ENCODE assay signal across 31 cellular contexts in the genomic region with DNA sequence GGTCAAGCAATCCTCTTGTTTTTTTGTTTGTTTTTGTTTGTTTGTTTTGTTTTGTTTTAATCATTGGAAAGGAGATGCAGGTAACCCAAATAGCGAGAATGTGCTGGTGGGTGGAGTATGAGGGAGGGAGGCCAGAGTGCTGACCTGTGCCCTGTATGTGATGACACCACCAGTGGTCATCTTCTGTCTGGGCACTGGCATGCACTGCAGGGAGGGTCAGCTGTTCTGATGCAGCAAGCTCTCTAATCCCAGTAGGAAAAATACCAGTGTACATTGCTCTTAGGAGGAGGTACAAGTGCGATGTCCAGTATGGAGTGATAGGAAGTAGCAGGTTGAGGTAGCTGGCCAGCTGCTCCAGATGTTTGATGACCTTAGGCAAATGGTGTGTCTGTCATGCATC. TPM values are rescaled to one million over a fixed set of nuclear protein-coding genes. Genes with fewer than 3 reads are reported as not detected.
"Had no signal": no experiment of that assay in that cellular context is flagged by ENCODE, and none has a peak within 500 bp of the region (broad histone marks: within the 10 kb centered on the region; RNA-seq: fewer than 3 reads in every experiment).

No MANE protein-coding gene starts in this region.

- H3K36me3 Mint-ChIP-seq: activated CD8-positive, alpha-beta memory T cell treated with anti-CD3 and anti-CD28 coated beads, Interleukin-2, amount 10 ng/mL, durations not matched to agents 7 days and 5 days; activated naive CD8-positive, alpha-beta T cell; brain; T-cell had no signal

- H3K4me3 ChIP-seq: SK-N-MC had no signal

- H3K27ac ChIP-seq: SK-N-MC had no signal

- DNase-seq: activated B cell treated with CpG ODN at 0.5 μM for 24 hours; activated CD4-positive, alpha-beta T cell treated with anti-CD3 and anti-CD28 coated beads for 1 hour; activated CD4-positive, alpha-beta T cell treated with anti-CD3 and anti-CD28 coated beads, Interleukin-2, amount 10 ng/mL, durations not matched to agents 24 days and 14 days; activated CD4-positive, alpha-beta T cell treated with anti-CD3 and anti-CD28 coated beads, Interleukin-2, amount 50 U/mL, for 48 hours; activated CD8-positive, alpha-beta memory T cell treated with anti-CD3 and anti-CD28 coated beads, Interleukin-2, amount 10 ng/mL, durations not matched to agents 7 days and 5 days; activated effector memory CD4-positive, alpha-beta T cell treated with Interleukin-2 at 50 U/mL for 16 hours; activated naive CD4-positive, alpha-beta T cell treated with Interleukin-2 at 50 U/mL for 16 hours; activated T-cell treated with anti-CD3 and anti-CD28 coated beads, Interleukin-2, amount 50 U/mL, for 24 hours; amygdala; Karpas-422; NCI-H1092; NCI-H1417 treated with DMSO at 0.1 percent for 48 hours; NCI-H1694; NCI-H2029; NCI-H2107; NCI-H2171 treated with DMSO at 0.1 percent for 48 hours; NCI-H226; NCI-H526; NCI-H82; OCI-M1; RPMI8226; T-cell; T-helper 2 cell; T1000 had no signal

- H3K4me3 Mint-ChIP-seq: activated B cell treated with CpG ODN at 0.5 μM for 24 hours; activated CD4-positive, alpha-beta T cell treated with anti-CD3 and anti-CD28 coated beads, Interleukin-2, amount 10 ng/mL, durations not matched to agents 24 days and 14 days; activated CD8-positive, alpha-beta memory T cell treated with anti-CD3 and anti-CD28 coated beads, Interleukin-2, amount 10 ng/mL, durations not matched to agents 7 days and 5 days; activated naive CD8-positive, alpha-beta T cell; activated T-cell treated with anti-CD3 and anti-CD28 coated beads, Interleukin-2, amount 50 U/mL, for 24 hours; activated T-helper 1 cell treated with anti-CD3 and anti-CD28 coated beads, Interleukin-12 subunit alpha, Interleukin-12 subunit beta, Interleukin-2, Interleukin-4 antibody, amounts not matched to agents 30 ng/mL and 10 ng/mL and 1 ng/mL, durations not matched to agents 14 hours and 24 hours and 36 hours; brain; T-cell had no signal

- H3K27me3 Mint-ChIP-seq: activated naive CD8-positive, alpha-beta T cell had no signal

- H3K9me3 Mint-ChIP-seq: activated B cell treated with CpG ODN at 0.5 μM for 24 hours; activated CD4-positive, alpha-beta T cell treated with anti-CD3 and anti-CD28 coated beads, Interleukin-2, amount 10 ng/mL, durations not matched to agents 24 days and 14 days; activated T-cell treated with anti-CD3 and anti-CD28 coated beads, Interleukin-2, amount 50 U/mL, for 24 hours; activated T-helper 1 cell treated with anti-CD3 and anti-CD28 coated beads, Interleukin-12 subunit alpha, Interleukin-12 subunit beta, Interleukin-2, Interleukin-4 antibody, amounts not matched to agents 30 ng/mL and 10 ng/mL and 1 ng/mL, durations not matched to agents 14 hours and 24 hours and 36 hours; brain; T-cell had no signal

- H3K4me1 Mint-ChIP-seq: activated B cell treated with CpG ODN at 0.5 μM for 24 hours; activated CD4-positive, alpha-beta T cell treated with anti-CD3 and anti-CD28 coated beads, Interleukin-2, amount 10 ng/mL, durations not matched to agents 24 days and 14 days; activated CD8-positive, alpha-beta memory T cell treated with anti-CD3 and anti-CD28 coated beads, Interleukin-2, amount 10 ng/mL, durations not matched to agents 7 days and 5 days; brain; T-cell had no signal

- H3K27ac Mint-ChIP-seq: activated B cell treated with CpG ODN at 0.5 μM for 24 hours; activated CD4-positive, alpha-beta T cell treated with anti-CD3 and anti-CD28 coated beads, Interleukin-2, amount 10 ng/mL, durations not matched to agents 24 days and 14 days; activated CD8-positive, alpha-beta memory T cell treated with anti-CD3 and anti-CD28 coated beads, Interleukin-2, amount 10 ng/mL, durations not matched to agents 7 days and 5 days; activated naive CD8-positive, alpha-beta T cell; activated T-cell treated with anti-CD3 and anti-CD28 coated beads, Interleukin-2, amount 50 U/mL, for 24 hours; activated T-helper 1 cell treated with anti-CD3 and anti-CD28 coated beads, Interleukin-12 subunit alpha, Interleukin-12 subunit beta, Interleukin-2, Interleukin-4 antibody, amounts not matched to agents 30 ng/mL and 10 ng/mL and 1 ng/mL, durations not matched to agents 14 hours and 24 hours and 36 hours; brain; T-cell had no signal

RNA-seq across cellular contexts. Expression of a gene that starts 2.9 kb away (rescaled TPM):
- total RNA-seq: activated B cell treated with CpG ODN at 0.5 μM for 24 hours; activated CD4-positive, alpha-beta T cell treated with anti-CD3 and anti-CD28 coated beads, Interleukin-2, amount 10 ng/mL, durations not matched to agents 24 days and 14 days; activated CD8-positive, alpha-beta memory T cell treated with anti-CD3 and anti-CD28 coated beads, Interleukin-2, amount 10 ng/mL, durations not matched to agents 7 days and 5 days; activated T-helper 1 cell treated with anti-CD3 and anti-CD28 coated beads, Interleukin-12 subunit alpha, Interleukin-12 subunit beta, Interleukin-2, Interleukin-4 antibody, amounts not matched to agents 30 ng/mL and 10 ng/mL and 1 ng/mL, durations not matched to agents 14 hours and 24 hours and 36 hours; astrocyte; NCI-H460; Right ventricle myocardium inferior; T-cell had no signal
